In genomic region chr13:114124921-114125320, GRCh38 we compare ENCODE assay signal across 10 cellular contexts. TPM values are rescaled to one million over a fixed set of nuclear protein-coding genes. Genes with fewer than 3 reads are reported as not detected.
DNase-seq lines count a peak whose midpoint lies in the region; ATAC-seq and TF ChIP-seq lines count a peak whose summit lies in the region.
"Had no signal": no experiment of that assay in that cellular context is flagged by ENCODE, and none has a peak within 500 bp of the region (broad histone marks: within the 10 kb centered on the region; RNA-seq: fewer than 3 reads in every experiment).

No MANE protein-coding gene starts in this region.

- intact Hi-C loops in CD14-positive monocyte (cut with micrococcal nuclease): loop anchor here in 1 of 2 donors (5.0 kb wide), 1 partner anchor 58 kb away; no protein-coding TSS in a partner anchor

- peak overlapping the region in 1 of 2 experiments; percentile 10 for H3K18ac ChIP-seq in mesenchymal stem cell (ENCODE audit: low read depth in 1 of 2, low read length in 2 of 2)

- H3K27ac ChIP-seq in mesenchymal stem cell (ENCODE audit: low read length, poor library complexity, severe bottlenecking) (no peak overlapping the region), right atrium auricular region (no peak overlapping the region)
- H3K27ac ChIP-seq: KMS-11 had no signal

- H2BK15ac ChIP-seq in mesenchymal stem cell (ENCODE audit: low read depth, poor library complexity, severe bottlenecking): no peak overlapping the region

- H2BK120ac ChIP-seq in mesenchymal stem cell (ENCODE audit: low read depth, low read length): no peak overlapping the region

- 45% methylated on average over 9 of the region's 9 CpGs for WGBS in mesenchymal stem cell

- H4K8ac ChIP-seq in mesenchymal stem cell (ENCODE audit: low read length): no peak overlapping the region

- H3K27ac Mint-ChIP-seq in CD14-positive monocyte: peak overlapping the region in 5 of 7 donors; percentile 35 to 81 (median 58)

- no peaks in the 10 kb centered on the region for H3K9me3 Mint-ChIP-seq in CD14-positive monocyte

- H3K4me1 Mint-ChIP-seq in CD14-positive monocyte: peaks cover 73% of the 10 kb centered on the region

- H3K4me1 ChIP-seq in mesenchymal stem cell (ENCODE audit: control insufficient read depth, insufficient read depth, low read depth, low read length) (peaks cover 70% of the 10 kb centered on the region), right atrium auricular region (peaks cover 0 to 68% of the 10 kb centered on the region in 2 donors)

- H3K36me3 ChIP-seq in mesenchymal stem cell (ENCODE audit: control insufficient read depth in 1 of 2, insufficient read depth in 2 of 2, low read depth in 1 of 2, low read length in 2 of 2): peaks cover 11 to 39% of the 10 kb centered on the region in 2 experiments
- H3K36me3 ChIP-seq in right atrium auricular region: no peaks in the 10 kb centered on the region

- H2AFZ ChIP-seq in mesenchymal stem cell (ENCODE audit: low read depth, low read length): no peak overlapping the region

- no peak overlapping the region for H3K9ac ChIP-seq in mesenchymal stem cell (ENCODE audit: low read length)
- H3K9ac ChIP-seq: KMS-11 had no signal

- H3K4me2 ChIP-seq in mesenchymal stem cell (ENCODE audit: low read length, poor library complexity, severe bottlenecking): no peak overlapping the region
- H3K4me2 ChIP-seq: KMS-11 had no signal

- H3K36me3 Mint-ChIP-seq in CD14-positive monocyte: peaks cover 43 to 46% of the 10 kb centered on the region in 2 donors

- no peak for ATAC-seq in GM18909 (IDR thresholded peaks at IDR 0.05; ENCODE audit: poor library complexity, unreplicated experiment)
- no peak for ATAC-seq in HG03108 (IDR thresholded peaks at IDR 0.05; ENCODE audit: unreplicated experiment)

- H3K27me3 ChIP-seq in mesenchymal stem cell (ENCODE audit: control insufficient read depth in 1 of 2, insufficient read depth in 1 of 2, low read length in 2 of 2) (no peaks in the 10 kb centered on the region), right atrium auricular region (no peaks in the 10 kb centered on the region)

- no peak overlapping the region for H3K23ac ChIP-seq in mesenchymal stem cell (ENCODE audit: low read length in 2 of 2)

- H3K4ac ChIP-seq in mesenchymal stem cell (ENCODE audit: low read depth in 1 of 2, low read length in 2 of 2): no peak overlapping the region

- H3K79me1 ChIP-seq in mesenchymal stem cell (replicated peaks; ENCODE audit: low read length, poor library complexity, severe bottlenecking): no peaks in the 10 kb centered on the region

- TF ChIP-seq CTCF in CD14-positive monocyte (IDR thresholded peaks at IDR 0.05): no peak
- TF ChIP-seq CTCF in right atrium auricular region (IDR thresholded peaks at IDR 0.05): no peak

- H2AK5ac ChIP-seq in mesenchymal stem cell (ENCODE audit: low read length, severe bottlenecking): no peak overlapping the region

- H3K4me3 Mint-ChIP-seq in CD14-positive monocyte: no peak overlapping the region

- H2BK5ac ChIP-seq in mesenchymal stem cell (ENCODE audit: low read depth, low read length, poor library complexity, severe bottlenecking): no peak overlapping the region

- peaks cover 0 to 3% (median 2%) of the 10 kb centered on the region in 3 donors for H3K27me3 Mint-ChIP-seq in CD14-positive monocyte (ENCODE audit: low read depth in 3 of 3)

- no peak overlapping the region for H2BK12ac ChIP-seq in mesenchymal stem cell (ENCODE audit: low read length in 2 of 2)

- no peak overlapping the region for H3K14ac ChIP-seq in mesenchymal stem cell (ENCODE audit: low read length in 2 of 2)

- no peak for DNase-seq in CD14-positive monocyte (ENCODE audit: low spot score)
- DNase-seq in NOMO-1 treated with dmso at 0.1 percent for 144 hours (lab: John Stamatoyannopoulos, UW; ENCODE audit: unreplicated experiment): peak; percentile 23
- peak; percentile 88 for DNase-seq in activated effector memory CD4-positive, alpha-beta T cell treated with anti-CD3 and anti-CD28 coated beads, Interleukin-2, amount 50 U/mL, for 16 hours
- DNase-seq in mesenchymal stem cell: peak; percentile 81
- no peak for DNase-seq in right atrium auricular region (ENCODE audit: low spot score)
- no peak for DNase-seq in NCI-H1092 treated with DMSO at 0.1 percent for 48 hours (lab: John Stamatoyannopoulos, UW)

- no peaks in the 10 kb centered on the region for H3K9me3 ChIP-seq in mesenchymal stem cell (ENCODE audit: control insufficient read depth, low read length)
- H3K9me3 ChIP-seq in right atrium auricular region: no peaks in the 10 kb centered on the region

- no peak overlapping the region for H4K91ac ChIP-seq in mesenchymal stem cell (ENCODE audit: low read length)

- H3K4me3 ChIP-seq in mesenchymal stem cell (ENCODE audit: insufficient read depth in 1 of 2, low read depth in 1 of 2, low read length in 2 of 2) (no peak overlapping the region), right atrium auricular region (no peak overlapping the region)

RNA-seq across cellular contexts. Expression of gene RASA3, which starts 7.5 kb away (rescaled TPM):
- 10 to 100 TPM in 1 of 2 donors, 1 to 10 TPM in 1; 9.0 to 16.6 TPM for polyA plus RNA-seq in CD14-positive monocyte
- 44.2 TPM for polyA plus RNA-seq in mesenchymal stem cell (2013, experiment 1 of 2)
- polyA plus RNA-seq in mesenchymal stem cell (2013, experiment 2 of 2): 43.9 TPM
- 10 to 100 TPM; 10.2 to 13.2 TPM for total RNA-seq in right atrium auricular region

RNA-seq across cellular contexts. Expression of gene CFAP97D2, which starts 54.1 kb away (rescaled TPM):
- polyA plus RNA-seq in CD14-positive monocyte: under 1 TPM in 1 of 2 donors, not detected in 1; 0.21 TPM
- polyA plus RNA-seq in mesenchymal stem cell (2013, experiment 1 of 2): not detected
- polyA plus RNA-seq in mesenchymal stem cell (2013, experiment 2 of 2): not detected
- total RNA-seq in right atrium auricular region: not detected
- total RNA-seq: dermis microvascular lymphatic vessel endothelial cell had no signal

Comparison
In these comparisons a context has a peak if more than half of its experiments do, and no peak if none do; other contexts are left out.
1. DNase-seq: peak in NOMO-1 treated with dmso at 0.1 percent for 144 hours (single experiment), activated effector memory CD4-positive, alpha-beta T cell treated with anti-CD3 and anti-CD28 coated beads, Interleukin-2, amount 50 U/mL, for 16 hours (single experiment) and mesenchymal stem cell (single experiment); none in CD14-positive monocyte (single experiment), right atrium auricular region (single experiment) and NCI-H1092 treated with DMSO at 0.1 percent for 48 hours (single experiment).